24 cellular contexts compared by ENCODE assay signal in genomic region chr1:5865774-5866173, GRCh38.
"Had no signal": no experiment of that assay in that cellular context is flagged by ENCODE, and none has a peak within 500 bp of the region (broad histone marks: within the 10 kb centered on the region; RNA-seq: fewer than 3 reads in every experiment).

No MANE protein-coding gene starts in this region.

- DNase-seq: activated CD4-positive, alpha-beta memory T cell treated with anti-CD3 and anti-CD28 coated beads, Interleukin-2, amount 10 ng/mL, durations not matched to agents 7 days and 5 days; activated CD4-positive, alpha-beta T cell treated with anti-CD3 and anti-CD28 coated beads for 36 hours; activated CD4-positive, alpha-beta T cell treated with anti-CD3 and anti-CD28 coated beads, Interleukin-2, amount 10 ng/mL, durations not matched to agents 24 days and 14 days; activated CD4-positive, CD25-positive, alpha-beta regulatory T cell; activated CD4-positive, CD25-positive, alpha-beta regulatory T cell treated with anti-CD3 and anti-CD28 coated beads, Interleukin-2, amount 50 U/mL, for 72 hours; activated CD8-positive, alpha-beta memory T cell treated with anti-CD3 and anti-CD28 coated beads for 24 hours; activated effector memory CD4-positive, alpha-beta T cell treated with Interleukin-2 at 50 U/mL for 16 hours; activated gamma-delta T cell treated with Interleukin-2 at 50 U/mL for 16 hours; activated naive CD4-positive, alpha-beta T cell treated with anti-CD3 and anti-CD28 coated beads, Interleukin-2, amount 50 U/mL, for 16 hours; activated naive CD4-positive, alpha-beta T cell treated with Interleukin-2 at 50 U/mL for 16 hours; activated T-cell treated with anti-CD3 and anti-CD28 coated beads, Interleukin-2, amount 50 U/mL, for 4 hours; amniotic stem cell; anterior cingulate cortex; brain microvascular endothelial cell; cortex of kidney; dermis blood vessel endothelial cell; effector CD8-positive, alpha-beta T cell; esophagus squamous epithelium; foreskin melanocyte; T-helper 2 cell had no signal

- H3K4me3 ChIP-seq: esophagus squamous epithelium, gastroesophageal sphincter had no signal

- H3K9me3 Mint-ChIP-seq: activated T-cell treated with anti-CD3 and anti-CD28 coated beads, Interleukin-2, amount 50 U/mL, for 4 hours had no signal

- H3K36me3 ChIP-seq: brain microvascular endothelial cell had no signal

- H3K27ac ChIP-seq: brain microvascular endothelial cell, epithelial cell of prostate, esophagus squamous epithelium, gastroesophageal sphincter had no signal

- H3K4me3 Mint-ChIP-seq: activated CD4-positive, alpha-beta memory T cell treated with anti-CD3 and anti-CD28 coated beads, Interleukin-2, amount 10 ng/mL, durations not matched to agents 7 days and 5 days; activated CD4-positive, alpha-beta T cell treated with anti-CD3 and anti-CD28 coated beads for 36 hours; activated CD4-positive, alpha-beta T cell treated with anti-CD3 and anti-CD28 coated beads, Interleukin-2, amount 10 ng/mL, durations not matched to agents 24 days and 14 days; activated naive CD8-positive, alpha-beta T cell; activated T-cell treated with anti-CD3 and anti-CD28 coated beads, Interleukin-2, amount 50 U/mL, for 4 hours; activated T-helper 17 cell treated with anti-CD3 and anti-CD28 coated beads, Interleukin-2, amount 50 U/mL, for 72 hours had no signal

- H3K27me3 Mint-ChIP-seq: activated CD4-positive, alpha-beta memory T cell treated with anti-CD3 and anti-CD28 coated beads, Interleukin-2, amount 10 ng/mL, durations not matched to agents 7 days and 5 days; activated CD4-positive, alpha-beta T cell treated with anti-CD3 and anti-CD28 coated beads for 36 hours; activated CD4-positive, alpha-beta T cell treated with anti-CD3 and anti-CD28 coated beads, Interleukin-2, amount 10 ng/mL, durations not matched to agents 24 days and 14 days; activated naive CD8-positive, alpha-beta T cell; activated T-helper 17 cell treated with anti-CD3 and anti-CD28 coated beads, Interleukin-2, amount 50 U/mL, for 72 hours had no signal

- H3K36me3 Mint-ChIP-seq: activated naive CD8-positive, alpha-beta T cell had no signal

- H3K4me1 Mint-ChIP-seq: activated CD4-positive, alpha-beta memory T cell treated with anti-CD3 and anti-CD28 coated beads, Interleukin-2, amount 10 ng/mL, durations not matched to agents 7 days and 5 days; activated CD4-positive, alpha-beta T cell treated with anti-CD3 and anti-CD28 coated beads for 36 hours; activated CD4-positive, alpha-beta T cell treated with anti-CD3 and anti-CD28 coated beads, Interleukin-2, amount 10 ng/mL, durations not matched to agents 24 days and 14 days had no signal

- H3K9me3 ChIP-seq: esophagus squamous epithelium, gastroesophageal sphincter had no signal

- ATAC-seq: activated CD4-positive, alpha-beta T cell treated with anti-CD3 and anti-CD28 coated beads for 36 hours; activated T-cell treated with anti-CD3 and anti-CD28 coated beads, Interleukin-2, amount 50 U/mL, for 4 hours; activated T-helper 17 cell treated with anti-CD3 and anti-CD28 coated beads, Interleukin-2, amount 50 U/mL, for 72 hours; gastroesophageal sphincter had no signal

- H3K4me1 ChIP-seq: esophagus squamous epithelium, gastroesophageal sphincter had no signal

- H3K27ac Mint-ChIP-seq: activated CD4-positive, alpha-beta memory T cell treated with anti-CD3 and anti-CD28 coated beads, Interleukin-2, amount 10 ng/mL, durations not matched to agents 7 days and 5 days; activated CD4-positive, alpha-beta T cell treated with anti-CD3 and anti-CD28 coated beads for 36 hours; activated CD4-positive, alpha-beta T cell treated with anti-CD3 and anti-CD28 coated beads, Interleukin-2, amount 10 ng/mL, durations not matched to agents 24 days and 14 days; activated naive CD8-positive, alpha-beta T cell; activated T-helper 17 cell treated with anti-CD3 and anti-CD28 coated beads, Interleukin-2, amount 50 U/mL, for 72 hours had no signal

- H3K27me3 ChIP-seq: brain microvascular endothelial cell, esophagus squamous epithelium, gastroesophageal sphincter had no signal
